In genomic region chr19:11091343-11092153, GRCh38 we compare ENCODE assay signal across 1 cellular context.
TF ChIP-seq lines count a peak whose summit lies in the region.

No MANE protein-coding gene starts in this region.

TF ChIP-seq in GM12878, 131 proteins besides CTCF, POLR2A, EP300 and RAD21 (continued from another document):
- TF ChIP-seq IKZF2 (IDR thresholded peaks at IDR 0.05) (peak; percentile 58 to 69), MTA2 (IDR thresholded peaks at IDR 0.05; ENCODE audit: low read depth) (no peak), MEF2B (IDR thresholded peaks at IDR 0.05; ENCODE audit: partially characterized antibody, poor library complexity, severe bottlenecking) (no peak), MLLT1 (IDR thresholded peaks at IDR 0.05) (0 out of 2 replicates have a peak, but pooled peaks have one; percentile 14), CEBPZ (IDR thresholded peaks at IDR 0.05; ENCODE audit: low read depth, low read length) (no peak), EED (IDR thresholded peaks at IDR 0.05; ENCODE audit: low read depth) (peak; percentile 45; the same call in 1 of the 2 replicates), NFYA (IDR thresholded peaks at IDR 0.05; ENCODE audit: borderline replicate concordance, low read depth, low read length) (no peak), RCOR1 (conservative IDR thresholded peaks at IDR 0.05; ENCODE audit: low read depth, low read length) (no peak), FOS (IDR thresholded peaks at IDR 0.05; ENCODE audit: borderline replicate concordance, extremely low read depth, insufficient read length) (no peak), IKZF1 (conservative IDR thresholded peaks at IDR 0.05) (peak; percentile 74), TCF12 (IDR thresholded peaks at IDR 0.05; ENCODE audit: low read depth, low read length) (no peak), GABPA (IDR thresholded peaks at IDR 0.05; ENCODE audit: low read depth) (no peak), MAX (IDR thresholded peaks at IDR 0.05; ENCODE audit: low read depth, low read length) (no peak), BHLHE40 (IDR thresholded peaks at IDR 0.05; ENCODE audit: borderline replicate concordance in 1 of 2, low read depth in 2 of 2, low read length in 1 of 2) (peak in 1 of 2 experiments; percentile 32; a peak in 1 of 4 replicates), NR2C1 (IDR thresholded peaks at IDR 0.05) (no peak), PRDM15 (CRISPR knock-in tag; IDR thresholded peaks at IDR 0.05) (no peak), STAT3 (IDR thresholded peaks at IDR 0.05; ENCODE audit: low read depth, low read length) (no peak), RUNX3 (IDR thresholded peaks at IDR 0.05; ENCODE audit: low read length) (peak; percentile 44; the same call in 1 of the 2 replicates)
